Comparison of ENCODE assay signal across 18 cellular contexts in genomic region chr6:121694389-121695185, GRCh38.
DNase-seq lines count a peak whose midpoint lies in the region; ATAC-seq, FAIRE-seq and TF ChIP-seq lines count a peak whose summit lies in the region.
"Had no signal": no experiment of that assay in that cellular context is flagged by ENCODE, and none has a peak within 500 bp of the region (broad histone marks: within the 10 kb centered on the region; RNA-seq: fewer than 3 reads in every experiment).

No MANE protein-coding gene starts in this region.

- H3K36me3 ChIP-seq in testis (ENCODE audit: low read depth, missing control alignments) = no peaks in the 10 kb centered on the region
- H3K36me3 ChIP-seq: HAP-1, neural progenitor cell had no signal

- no peak overlapping the region for H3K27ac ChIP-seq in testis
- H3K27ac ChIP-seq: neural progenitor cell had no signal

- H3K27me3 ChIP-seq in testis = no peaks in the 10 kb centered on the region
- H3K27me3 ChIP-seq: neural progenitor cell had no signal

- in situ Hi-C loops in G401 (cut with HindIII; ENCODE audit: low sequenced_read_pairs) = no loop called here

- no peak for TF ChIP-seq CTCF in omental fat pad (IDR thresholded peaks at IDR 0.05)
- TF ChIP-seq CTCF in testis (IDR thresholded peaks at IDR 0.05) = no peak

- H3K4me1 ChIP-seq in testis = peaks cover 3% of the 10 kb centered on the region
- H3K4me1 ChIP-seq: HAP-1, neural progenitor cell had no signal

- 54 to 64% methylated on average over 5 of the region's 5 CpGs for WGBS in testis, 2 donors

- H3K4me3 ChIP-seq in testis = no peak overlapping the region
- H3K4me3 ChIP-seq: HAP-1, lung, neural progenitor cell, smooth muscle cell had no signal

- peak; percentile 57 for ATAC-seq in omental fat pad (ENCODE audit: low FRiP score)
- ATAC-seq: activated CD8-positive, alpha-beta memory T cell treated with anti-CD3 and anti-CD28 coated beads, Interleukin-2, amount 10 ng/mL, durations not matched to agents 7 days and 5 days had no signal

- DNase-seq in COLO829 (ENCODE audit: low spot score) = peak; percentile 53
- DNase-seq in RCC 7860 (ENCODE audit: low spot score) = peak; percentile 15
- peak; percentile 42 for DNase-seq in dedifferentiated amniotic fluid mesenchymal stem cell (ENCODE audit: extremely low spot score)
- DNase-seq in omental fat pad (ENCODE audit: low spot score) = no peak
- no peak for DNase-seq in G401 (ENCODE audit: low spot score)
- DNase-seq in NCI-H1417 treated with DMSO at 0.1 percent for 48 hours (lab: John Stamatoyannopoulos, UW) = no peak
- DNase-seq in HuH-7 (ENCODE audit: low spot score) = no peak
- no peak for DNase-seq in testis
- DNase-seq: activated CD8-positive, alpha-beta memory T cell treated with anti-CD3 and anti-CD28 coated beads, Interleukin-2, amount 10 ng/mL, durations not matched to agents 7 days and 5 days; activated gamma-delta T cell treated with Interleukin-2 at 50 U/mL for 16 hours; erythroblast; KG1; NCI-H187; NCI-H510A treated with DMSO at 0.1 percent for 48 hours had no signal

- FAIRE-seq in RCC 7860 (lab: Jason Lieb, UNC) = no peak

- no peak for TF ChIP-seq POLR2A in testis (IDR thresholded peaks at IDR 0.05)

- H3K9me3 ChIP-seq in testis = no peaks in the 10 kb centered on the region
- H3K9me3 ChIP-seq: HAP-1 had no signal

- intact Hi-C loops in testis (cut with DNase I; ENCODE audit: low total_unique reads) = no loop called here

Comparison
In these comparisons a context has a peak if more than half of its experiments do, and no peak if none do; other contexts are left out.
1. DNase-seq: peak in COLO829 (single experiment), RCC 7860 (single experiment) and dedifferentiated amniotic fluid mesenchymal stem cell (single experiment); none in omental fat pad (single experiment), G401 (single experiment), NCI-H1417 treated with DMSO at 0.1 percent for 48 hours (single experiment), HuH-7 (single experiment) and testis (single experiment).